ENCODE assay signal across 8 cellular contexts in genomic region chr14:59321184-59321952, GRCh38.
DNase-seq lines count a peak whose midpoint lies in the region; ATAC-seq, FAIRE-seq and TF ChIP-seq lines count a peak whose summit lies in the region.
"Had no signal": no experiment of that assay in that cellular context is flagged by ENCODE, and none has a peak within 500 bp of the region (broad histone marks: within the 10 kb centered on the region; RNA-seq: fewer than 3 reads in every experiment).

No MANE protein-coding gene starts in this region.

- POLR2A ChIA-PET in HepG2 (lab: Yijun Ruan, JAX), result no interaction called here

- H3K27ac Mint-ChIP-seq in chondrocyte (ENCODE audit: unreplicated experiment), result peak overlapping the region; percentile 90
- H3K27ac Mint-ChIP-seq: immature natural killer cell had no signal

- in situ Hi-C loops in HepG2 (cut with HindIII; ENCODE audit: extremely low pct_ligation_motif_present, low pct_unique_long_range_greater_than_20kb), result no loop called here

- no peak for TF ChIP-seq EP300 in HepG2 (IDR thresholded peaks at IDR 0.05; ENCODE audit: low read depth in 2 of 2, low read length in 2 of 2)
- TF ChIP-seq EP300 in HepG2 (CRISPR knock-in tag; IDR thresholded peaks at IDR 0.05; ENCODE audit: borderline replicate concordance), result no peak

- peak overlapping the region; percentile 38 for H3K4me3 Mint-ChIP-seq in chondrocyte (ENCODE audit: unreplicated experiment)
- H3K4me3 Mint-ChIP-seq: immature natural killer cell had no signal

- TF ChIP-seq RAD21 in HepG2 (CRISPR knock-in tag; IDR thresholded peaks at IDR 0.05), result no peak

- peaks cover 30% of the 10 kb centered on the region for H3K4me1 ChIP-seq in HepG2 (ENCODE audit: insufficient read depth, low read length)
- H3K4me1 ChIP-seq in thyroid gland, result peaks cover 28 to 33% of the 10 kb centered on the region in 2 donors

- TF ChIP-seq POLR2A in HepG2 (IDR thresholded peaks at IDR 0.05; ENCODE audit: insufficient read depth in 1 of 2, low read depth in 2 of 2, low read length in 2 of 2) (no peak), thyroid gland (IDR thresholded peaks at IDR 0.05) (no peak)

- FAIRE-seq in HepG2 (lab: Jason Lieb, UNC), result no peak

- no peak overlapping the region for H2AFZ ChIP-seq in HepG2 (ENCODE audit: low read length)

- no peak overlapping the region for H3K4me2 ChIP-seq in HepG2 (ENCODE audit: low read depth, low read length)

- H3K27me3 ChIP-seq in HepG2 (ENCODE audit: control insufficient read depth in 1 of 2, insufficient read depth in 2 of 2, low read length in 2 of 2), result no peaks in the 10 kb centered on the region
- H3K27me3 ChIP-seq in thyroid gland, result no peaks in the 10 kb centered on the region

- H3K9me3 Mint-ChIP-seq in chondrocyte (ENCODE audit: low read depth), result no peaks in the 10 kb centered on the region
- H3K9me3 Mint-ChIP-seq: immature natural killer cell had no signal

- H3K27me3 Mint-ChIP-seq in chondrocyte (ENCODE audit: low read depth), result no peaks in the 10 kb centered on the region

- no peaks in the 10 kb centered on the region for H3K9me3 ChIP-seq in HepG2 (ENCODE audit: low read length)
- no peaks in the 10 kb centered on the region for H3K9me3 ChIP-seq in thyroid gland

- H3K9ac ChIP-seq in HepG2 (ENCODE audit: insufficient read depth, low read depth, low read length), result no peak overlapping the region

- no peaks in the 10 kb centered on the region for H4K20me1 ChIP-seq in HepG2 (ENCODE audit: insufficient read depth, low read length)

- H3K36me3 ChIP-seq in HepG2 (replicated peaks in 1 of 2; ENCODE audit: control insufficient read depth in 1 of 2, insufficient read depth in 2 of 2, low read length in 2 of 2) (peaks cover 5 to 24% of the 10 kb centered on the region in 2 experiments; a peak in 4 of 5 replicates), thyroid gland (peaks cover 0 to 6% of the 10 kb centered on the region in 2 donors)

- peaks cover 7% of the 10 kb centered on the region for H3K36me3 Mint-ChIP-seq in chondrocyte (ENCODE audit: low read depth)

- no peak for ATAC-seq in HepG2
- no peak for ATAC-seq in GM19455 (IDR thresholded peaks at IDR 0.05; ENCODE audit: unreplicated experiment)
- ATAC-seq in HG02798 (IDR thresholded peaks at IDR 0.05; ENCODE audit: poor library complexity, unreplicated experiment), result no peak

- CTCF ChIA-PET in HepG2 (lab: Yijun Ruan, JAX; ENCODE audit: low intra/inter-chr PET ratio, low total read pairs), result no interaction called here

- no peak for TF ChIP-seq CTCF in chondrocyte (IDR thresholded peaks at IDR 0.05)
- no peak for TF ChIP-seq CTCF in HepG2 (CRISPR knock-in tag; IDR thresholded peaks at IDR 0.05)
- no peak for TF ChIP-seq CTCF in thyroid gland (IDR thresholded peaks at IDR 0.05)

- H3K27ac ChIP-seq in HepG2 (ENCODE audit: extremely low read length, insufficient read depth, low read length) (no peak overlapping the region), thyroid gland (peak overlapping the region; percentile 19 to 58 (median 46))

- H3K79me2 ChIP-seq in HepG2 (ENCODE audit: insufficient read depth, low read length), result no peaks in the 10 kb centered on the region

- intact Hi-C loops in HepG2 (cut with micrococcal nuclease; ENCODE audit: unreplicated experiment), result no loop called here
- intact Hi-C loops in thyroid gland (cut with DNase I), result no loop called here

- no TSS peak for BruUV-seq in HepG2 (replicated peaks; lab: Mats Ljungman, UMichigan)

- DNase-seq in NCI-H226 (peak; percentile 61), chondrocyte (ENCODE audit: low spot score) (no peak), HepG2 (ENCODE audit: low spot score) (no peak), thyroid gland (peak in 1 of 2 donors; percentile 32), Kasumi-1 (lab: John Stamatoyannopoulos, UW) (no peak)
- DNase-seq: immature natural killer cell had no signal

- no peak overlapping the region for H3K4me3 ChIP-seq in HepG2 (replicated peaks in 1 of 3; ENCODE audit: insufficient read depth in 1 of 3, low read depth in 2 of 3, low read length in 3 of 3)
- no peak overlapping the region for H3K4me3 ChIP-seq in thyroid gland (replicated peaks in 1 of 3)

- WGBS in HepG2 (ENCODE audit: low lambda C conversion rate), result 92% methylated on average over 3 of the region's 3 CpGs
- 69 to 70% methylated on average over 3 of the region's 3 CpGs for WGBS in thyroid gland, 2 donors

- peaks cover 34% of the 10 kb centered on the region for H3K4me1 Mint-ChIP-seq in chondrocyte (ENCODE audit: low read depth)

TF ChIP-seq in HepG2, 621 proteins besides CTCF, POLR2A, EP300 and RAD21:
- no peak for TF ChIP-seq HNF1A (IDR thresholded peaks at IDR 0.05; ENCODE audit: low read depth)
- TF ChIP-seq HNF1A (CRISPR knock-in tag; IDR thresholded peaks at IDR 0.05; ENCODE audit: borderline replicate concordance), result no peak
- no peak for TF ChIP-seq TARDBP (CRISPR knock-in tag; IDR thresholded peaks at IDR 0.05)
- no peak for TF ChIP-seq ZNF839 (CRISPR knock-in tag; IDR thresholded peaks at IDR 0.05; ENCODE audit: borderline replicate concordance)
- TF ChIP-seq SIX4 (CRISPR knock-in tag; IDR thresholded peaks at IDR 0.05), result no peak
- no peak for TF ChIP-seq ZNF101 (CRISPR knock-in tag; IDR thresholded peaks at IDR 0.05; ENCODE audit: borderline replicate concordance, low read depth)
- no peak for TF ChIP-seq JUN (CRISPR knock-in tag; IDR thresholded peaks at IDR 0.05)
- TF ChIP-seq ZFP1 (CRISPR knock-in tag; IDR thresholded peaks at IDR 0.05), result no peak
- no peak for TF ChIP-seq E2F2 (CRISPR knock-in tag; IDR thresholded peaks at IDR 0.05; ENCODE audit: borderline replicate concordance)
- TF ChIP-seq PLRG1 (conservative IDR thresholded peaks at IDR 0.05), result no peak
- TF ChIP-seq, protein P1, sequence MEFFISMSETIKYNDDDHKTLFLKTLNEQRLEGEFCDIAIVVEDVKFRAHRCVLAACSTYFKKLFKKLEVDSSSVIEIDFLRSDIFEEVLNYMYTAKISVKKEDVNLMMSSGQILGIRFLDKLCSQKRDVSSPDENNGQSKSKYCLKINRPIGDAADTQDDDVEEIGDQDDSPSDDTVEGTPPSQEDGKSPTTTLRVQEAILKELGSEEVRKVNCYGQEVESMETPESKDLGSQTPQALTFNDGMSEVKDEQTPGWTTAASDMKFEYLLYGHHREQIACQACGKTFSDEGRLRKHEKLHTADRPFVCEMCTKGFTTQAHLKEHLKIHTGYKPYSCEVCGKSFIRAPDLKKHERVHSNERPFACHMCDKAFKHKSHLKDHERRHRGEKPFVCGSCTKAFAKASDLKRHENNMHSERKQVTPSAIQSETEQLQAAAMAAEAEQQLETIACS (CRISPR knock-in tag; IDR thresholded peaks at IDR 0.05), result no peak
- TF ChIP-seq ZFAT (CRISPR knock-in tag; conservative IDR thresholded peaks at IDR 0.05), result no peak
- TF ChIP-seq MAFK (conservative IDR thresholded peaks at IDR 0.05 in 1 of 2, IDR thresholded peaks at IDR 0.05 in 1 of 2; ENCODE audit: low read length in 2 of 2), result peak in 1 of 2 experiments; percentile 52; a peak in 2 of 4 replicates
- TF ChIP-seq MAFF (IDR thresholded peaks at IDR 0.05; ENCODE audit: low read depth, low read length), result peak; percentile 20; the same call in 1 of the 2 replicates
- no peak for TF ChIP-seq NCOR1 (IDR thresholded peaks at IDR 0.05; ENCODE audit: borderline replicate concordance, low read length)
- TF ChIP-seq ARHGAP35 (CRISPR knock-in tag; IDR thresholded peaks at IDR 0.05; ENCODE audit: borderline replicate concordance), result no peak
- no peak for TF ChIP-seq THAP11 (CRISPR knock-in tag; IDR thresholded peaks at IDR 0.05)
- TF ChIP-seq CC2D1A (CRISPR knock-in tag; IDR thresholded peaks at IDR 0.05), result no peak
